Comparison of ENCODE assay signal across 8 cellular contexts in the genomic region with DNA sequence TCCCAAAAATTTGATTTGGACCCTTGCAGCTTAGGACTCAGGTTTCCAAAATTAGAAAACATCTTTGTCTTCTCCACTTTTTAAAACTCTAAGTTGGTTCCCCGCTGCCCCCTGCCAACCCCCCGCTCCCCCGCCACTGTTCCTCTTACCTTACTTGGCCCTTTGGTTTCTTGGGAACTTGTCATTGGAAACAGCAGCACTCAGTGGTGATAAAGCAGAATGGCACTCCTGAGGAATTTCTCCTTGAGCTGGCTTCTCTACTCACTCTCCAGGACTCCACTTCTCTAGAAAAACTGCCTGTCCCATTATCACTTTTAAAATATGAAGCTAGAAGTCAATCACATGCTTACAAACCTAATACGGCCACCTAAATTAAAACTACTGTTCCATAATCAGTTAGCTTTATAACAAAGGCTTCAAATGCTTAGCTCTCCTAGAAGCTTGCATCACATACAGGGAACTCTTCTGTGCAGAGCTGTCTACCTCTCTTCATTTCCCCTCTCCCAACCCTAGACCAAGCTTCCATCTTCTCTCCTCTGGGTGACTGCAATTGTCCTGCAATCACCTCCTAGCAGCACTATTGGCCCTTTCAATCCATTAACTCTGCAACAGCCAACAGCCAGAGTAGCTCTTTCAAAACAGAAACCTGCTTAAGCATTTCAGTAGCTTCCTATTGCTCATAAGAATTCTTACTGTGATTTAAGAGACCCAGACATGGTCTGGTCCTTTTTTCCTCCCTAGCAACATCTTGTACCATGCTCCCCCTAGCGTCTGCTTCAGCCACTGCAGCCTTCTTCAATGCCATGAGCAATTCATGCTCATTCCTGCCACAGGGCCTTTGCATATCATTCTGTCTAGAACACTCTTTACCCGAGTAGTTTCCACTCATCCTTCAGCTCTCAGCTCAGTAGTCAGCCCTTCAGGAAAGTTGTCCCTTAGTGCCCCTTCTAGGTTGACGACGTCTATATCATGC. TPM values are rescaled to one million over a fixed set of nuclear protein-coding genes. Genes with fewer than 3 reads are reported as not detected.
DNase-seq lines count a peak whose midpoint lies in the region; ATAC-seq, FAIRE-seq and TF ChIP-seq lines count a peak whose summit lies in the region.

No MANE protein-coding gene starts in this region.

- no peaks in the 10 kb centered on the region for H3K27me3 Mint-ChIP-seq in glutamatergic neuron (ENCODE audit: unreplicated experiment)

- peak; percentile 91 for ATAC-seq in GM21390 (IDR thresholded peaks at IDR 0.05; ENCODE audit: unreplicated experiment)

- no peak overlapping the region for H3K27ac Mint-ChIP-seq in glutamatergic neuron (ENCODE audit: unreplicated experiment)

- H3K36me3 Mint-ChIP-seq in glutamatergic neuron (ENCODE audit: unreplicated experiment), result no peaks in the 10 kb centered on the region

- H3K27me3 ChIP-seq in SJCRH30, result no peaks in the 10 kb centered on the region

- H3K9me3 Mint-ChIP-seq in glutamatergic neuron (ENCODE audit: unreplicated experiment), result no peaks in the 10 kb centered on the region

- no peaks in the 10 kb centered on the region for H3K4me1 ChIP-seq in SJCRH30

- no peaks in the 10 kb centered on the region for H3K9me3 ChIP-seq in SJCRH30 (replicated peaks)

- DNase-seq in DMS53 (lab: John Stamatoyannopoulos, UW) (peak; percentile 79), HTR-8/SVneo (ENCODE audit: insufficient read length, low spot score) (peak; percentile 48), SJCRH30 (peak; percentile 64 to 79), glutamatergic neuron (peak; percentile 75), pons (ENCODE audit: low spot score) (peak; percentile 68), urothelium cell line (ENCODE audit: low spot score) (peak; percentile 55)
- peak; percentile 77 for DNase-seq in activated naive CD4-positive, alpha-beta T cell treated with Interleukin-2 at 50 U/mL for 16 hours

- no peak for FAIRE-seq in HTR-8/SVneo (lab: Jason Lieb, UNC)
- no peak for FAIRE-seq in urothelium cell line (lab: Jason Lieb, UNC)

- peak; percentile 75 for TF ChIP-seq CTCF in glutamatergic neuron (IDR thresholded peaks at IDR 0.05; ENCODE audit: partially characterized antibody, unreplicated experiment)

- H3K4me3 Mint-ChIP-seq in glutamatergic neuron (ENCODE audit: unreplicated experiment), result no peak overlapping the region

- H3K27ac ChIP-seq in SJCRH30, result no peak overlapping the region

- H3K36me3 ChIP-seq in SJCRH30, result no peaks in the 10 kb centered on the region

- no peak overlapping the region for H3K4me3 ChIP-seq in SJCRH30

- H3K4me1 Mint-ChIP-seq in glutamatergic neuron (ENCODE audit: low read depth, unreplicated experiment), result no peaks in the 10 kb centered on the region

RNA-seq across cellular contexts. Expression of gene PLEKHM3, which starts 15.2 kb away (rescaled TPM):
- 5.1 and 6.1 TPM in 2 replicates for total RNA-seq in SJCRH30 (2014; rRNA removed; shearing (Covaris generic))
- 19.5 TPM for total RNA-seq in glutamatergic neuron (ENCODE audit: unreplicated experiment)
